ENCODE assay signal across 14 cellular contexts in the genomic region with DNA sequence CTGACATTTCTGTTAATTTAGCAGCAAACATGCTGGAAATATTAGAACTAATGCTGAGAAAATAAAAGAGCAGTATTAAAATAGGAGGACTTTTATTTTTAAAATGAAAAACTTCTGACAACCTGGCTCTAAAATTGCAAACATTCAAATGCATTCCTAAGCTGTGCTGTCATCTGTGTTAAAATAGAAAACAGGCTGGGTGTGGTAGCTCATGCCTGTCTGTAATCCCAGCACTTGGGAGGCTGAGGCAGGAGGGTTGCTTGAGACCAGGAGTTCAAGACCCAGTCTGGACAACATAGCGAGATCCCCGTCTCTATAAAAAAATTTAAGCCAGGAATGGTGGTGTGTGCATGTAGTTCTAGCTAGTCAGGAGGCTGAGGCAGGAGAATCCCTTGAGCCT. TPM values are rescaled to one million over a fixed set of nuclear protein-coding genes. Genes with fewer than 3 reads are reported as not detected.
A peak's percentile ranks its signal among the peaks of the same experiment; 100 is the strongest.
DNase-seq lines count a peak whose midpoint lies in the region; ATAC-seq, FAIRE-seq and TF ChIP-seq lines count a peak whose summit lies in the region.
"Had no signal": no experiment of that assay in that cellular context is flagged by ENCODE, and none has a peak within 500 bp of the region (broad histone marks: within the 10 kb centered on the region; RNA-seq: fewer than 3 reads in every experiment).

No MANE protein-coding gene starts in this region.

- peaks cover 7% of the 10 kb centered on the region for H3K36me3 ChIP-seq in astrocyte (ENCODE audit: insufficient read depth, low read length)

- peak overlapping the region; percentile 69 for H3K27ac ChIP-seq in astrocyte (ENCODE audit: low read depth, low read length)
- H3K27ac ChIP-seq: right lobe of liver had no signal

- no peaks in the 10 kb centered on the region for H3K79me2 ChIP-seq in astrocyte (ENCODE audit: insufficient read depth, low read length)

- peaks cover 10% of the 10 kb centered on the region for H3K36me3 Mint-ChIP-seq in astrocyte (ENCODE audit: low read depth, unreplicated experiment)

- no peak for TF ChIP-seq CTCF in astrocyte (IDR thresholded peaks at IDR 0.05; ENCODE audit: insufficient read depth, low read depth, low read length)

- H4K20me1 ChIP-seq in astrocyte (ENCODE audit: insufficient read depth, low read length), result no peaks in the 10 kb centered on the region

- no peak overlapping the region for H3K9ac ChIP-seq in astrocyte (ENCODE audit: low read length)

- no peaks in the 10 kb centered on the region for H3K9me3 Mint-ChIP-seq in astrocyte (ENCODE audit: unreplicated experiment)
- H3K9me3 Mint-ChIP-seq: activated CD4-positive, alpha-beta memory T cell treated with anti-CD3 and anti-CD28 coated beads, Interleukin-2, amount 10 ng/mL, durations not matched to agents 7 days and 5 days had no signal

- peak; percentile 82 for FAIRE-seq in astrocyte (lab: Jason Lieb, UNC)
- FAIRE-seq: endometrium had no signal

- peaks cover 11% of the 10 kb centered on the region for H3K4me1 Mint-ChIP-seq in astrocyte (ENCODE audit: low read depth, unreplicated experiment)

- H3K4me3 Mint-ChIP-seq in astrocyte (ENCODE audit: unreplicated experiment), result no peak overlapping the region
- H3K4me3 Mint-ChIP-seq: activated CD4-positive, alpha-beta memory T cell treated with anti-CD3 and anti-CD28 coated beads, Interleukin-2, amount 10 ng/mL, durations not matched to agents 7 days and 5 days had no signal

- H3K4me1 ChIP-seq in astrocyte (ENCODE audit: insufficient read depth, low read length), result peaks cover 6% of the 10 kb centered on the region
- H3K4me1 ChIP-seq: right lobe of liver had no signal

- peak overlapping the region; percentile 87 for H3K27ac Mint-ChIP-seq in astrocyte (ENCODE audit: unreplicated experiment)
- H3K27ac Mint-ChIP-seq: activated CD4-positive, alpha-beta memory T cell treated with anti-CD3 and anti-CD28 coated beads, Interleukin-2, amount 10 ng/mL, durations not matched to agents 7 days and 5 days had no signal

- H3K4me2 ChIP-seq in astrocyte (ENCODE audit: low read length), result peak overlapping the region; percentile 15

- H3K27me3 ChIP-seq in astrocyte (ENCODE audit: insufficient read depth, low read length), result no peaks in the 10 kb centered on the region
- H3K27me3 ChIP-seq: right lobe of liver had no signal

- no peaks in the 10 kb centered on the region for H3K27me3 Mint-ChIP-seq in astrocyte (ENCODE audit: low read depth, unreplicated experiment)
- H3K27me3 Mint-ChIP-seq: activated CD4-positive, alpha-beta memory T cell treated with anti-CD3 and anti-CD28 coated beads, Interleukin-2, amount 10 ng/mL, durations not matched to agents 7 days and 5 days had no signal

- DNase-seq in A172 (ENCODE audit: low spot score) (peak; percentile 58), HK-2 (ENCODE audit: unreplicated experiment) (peak; percentile 8), astrocyte (ENCODE audit: low read depth) (peak; percentile 63), hepatic stellate cell (ENCODE audit: low spot score) (peak; percentile 7), UCSD-AML1 (lab: John Stamatoyannopoulos, UW; ENCODE audit: unreplicated experiment) (no peak), T1000 (lab: John Stamatoyannopoulos, UW) (no peak)
- DNase-seq: activated CD4-positive, alpha-beta memory T cell treated with anti-CD3 and anti-CD28 coated beads, Interleukin-2, amount 10 ng/mL, durations not matched to agents 7 days and 5 days; AML-193; NCI-H187 treated with DMSO at 0.1 percent for 48 hours; right lobe of liver; SHP77 treated with DMSO at 0.1 percent for 48 hours had no signal

- H3K4me3 ChIP-seq in astrocyte (ENCODE audit: insufficient read depth, low read depth, low read length), result no peak overlapping the region
- H3K4me3 ChIP-seq: right lobe of liver had no signal

- no peaks in the 10 kb centered on the region for H3K9me3 ChIP-seq in astrocyte (ENCODE audit: insufficient read depth, low read depth, low read length)
- H3K9me3 ChIP-seq: right lobe of liver had no signal

- no peak overlapping the region for H2AFZ ChIP-seq in astrocyte (ENCODE audit: low read depth, low read length)

- ATAC-seq in HG02981 (IDR thresholded peaks at IDR 0.05; ENCODE audit: unreplicated experiment), result no peak
- no peak for ATAC-seq in GM19395 (IDR thresholded peaks at IDR 0.05; ENCODE audit: unreplicated experiment)

RNA-seq across cellular contexts. Expression of gene MIGA1, which starts 44.6 kb away (rescaled TPM):
- 6.7 and 7.4 TPM in 2 replicates for total RNA-seq in A172 (2014; rRNA removed; shearing (Covaris generic))
- total RNA-seq in astrocyte, result 17.7 and 18.7 TPM in 2 replicates

Comparison
In these comparisons a context has a peak if more than half of its experiments do, and no peak if none do; other contexts are left out.
1. DNase-seq: peak in A172 (single experiment), HK-2 (single experiment), astrocyte (single experiment) and hepatic stellate cell (single experiment); none in UCSD-AML1 (single experiment) and T1000 (single experiment).